ENCODE assay signal across 8 cellular contexts in genomic region chr11:72102631-72102945, GRCh38. TPM values are rescaled to one million over a fixed set of nuclear protein-coding genes. Genes with fewer than 3 reads are reported as not detected.
DNase-seq lines count a peak whose midpoint lies in the region; ATAC-seq and TF ChIP-seq lines count a peak whose summit lies in the region.

No MANE protein-coding gene starts in this region.

- H3K27me3 Mint-ChIP-seq in central memory CD8-positive, alpha-beta T cell, result no peaks in the 10 kb centered on the region

- H3K27ac ChIP-seq in HUES6 (ENCODE audit: low read depth, low read length) (peak overlapping the region; percentile 97), muscle layer of duodenum (ENCODE audit: low read length) (peak overlapping the region; percentile 95)

- H3K4me3 ChIP-seq in BE2C (ENCODE audit: low read depth, low read length) (peak overlapping the region; percentile 95), HUES6 (ENCODE audit: low read depth, low read length) (peak overlapping the region; percentile 91), muscle layer of duodenum (ENCODE audit: low read depth in 1 of 2, low read length in 2 of 2) (peak overlapping the region; percentile 88 to 96)

- H3K9me3 ChIP-seq in BE2C, result no peaks in the 10 kb centered on the region
- no peaks in the 10 kb centered on the region for H3K9me3 ChIP-seq in HUES6 (ENCODE audit: control insufficient read depth, insufficient read depth, low read depth, low read length)
- no peaks in the 10 kb centered on the region for H3K9me3 ChIP-seq in muscle layer of duodenum (ENCODE audit: control insufficient read depth in 1 of 2, low read length in 2 of 2)

- H3K27me3 ChIP-seq in BE2C, result no peaks in the 10 kb centered on the region
- H3K27me3 ChIP-seq in HUES6 (ENCODE audit: control insufficient read depth, insufficient read depth, low read length), result no peaks in the 10 kb centered on the region
- H3K27me3 ChIP-seq in muscle layer of duodenum (ENCODE audit: low read depth, low read length), result no peaks in the 10 kb centered on the region

- no peak for TF ChIP-seq CTCF in BE2C (IDR thresholded peaks at IDR 0.05; ENCODE audit: low read depth, low read length)

- H3K4me3 Mint-ChIP-seq in central memory CD8-positive, alpha-beta T cell, result peak overlapping the region; percentile 81

- DNase-seq in BE2C (no peak), mucosa of gallbladder (ENCODE audit: low spot score) (no peak), cerebellar cortex (ENCODE audit: low spot score) (no peak)
- DNase-seq in central memory CD8-positive, alpha-beta T cell (ENCODE audit: low spot score in 2 of 2), result no peak
- DNase-seq in NK-92 treated with Interleukin-12 subunit alpha and Interleukin-12 subunit beta, amount 100 ng/mL, for 24 hours (lab: John Stamatoyannopoulos, UW), result no peak
- DNase-seq in activated CD8-positive, alpha-beta memory T cell treated with anti-CD3 and anti-CD28 coated beads for 24 hours, result no peak

- H3K36me3 Mint-ChIP-seq in central memory CD8-positive, alpha-beta T cell (ENCODE audit: insufficient read depth), result peaks cover 13% of the 10 kb centered on the region

- H3K9me3 Mint-ChIP-seq in central memory CD8-positive, alpha-beta T cell, result no peaks in the 10 kb centered on the region

- peak; percentile 5 for ATAC-seq in central memory CD8-positive, alpha-beta T cell (replicated peaks; ENCODE audit: extremely low read depth, poor library complexity, severe bottlenecking)

- H3K4me1 ChIP-seq in BE2C (peaks cover 6% of the 10 kb centered on the region; the same call in 1 of the 2 replicates), HUES6 (ENCODE audit: control insufficient read depth, insufficient read depth, low read length) (peaks cover 14% of the 10 kb centered on the region), muscle layer of duodenum (ENCODE audit: control insufficient read depth in 1 of 2, insufficient read depth in 2 of 2, low read length in 2 of 2) (peaks cover 16 to 42% of the 10 kb centered on the region in 2 donors)

- H3K9ac ChIP-seq in HUES6 (ENCODE audit: low read length), result peak overlapping the region; percentile 98

- H3K36me3 ChIP-seq in BE2C (peaks cover 17% of the 10 kb centered on the region), HUES6 (ENCODE audit: control insufficient read depth, insufficient read depth, low read length) (peaks cover 39% of the 10 kb centered on the region), muscle layer of duodenum (ENCODE audit: control insufficient read depth in 1 of 2, insufficient read depth in 2 of 2, low read length in 2 of 2) (peaks cover 17 to 27% of the 10 kb centered on the region in 2 donors)

- peak overlapping the region; percentile 86 for H3K27ac Mint-ChIP-seq in central memory CD8-positive, alpha-beta T cell (ENCODE audit: low read depth)

- peaks cover 46% of the 10 kb centered on the region for H3K4me1 Mint-ChIP-seq in central memory CD8-positive, alpha-beta T cell

RNA-seq across cellular contexts. Expression of gene LAMTOR1, which starts 0.5 kb away (rescaled TPM):
- 282 TPM for polyA plus RNA-seq in BE2C (2012; ENCODE audit: insufficient read depth, insufficient read length, low read depth)
- 81.7 TPM for total RNA-seq in mucosa of gallbladder

RNA-seq across cellular contexts. Expression of gene TOMT, which starts 3.1 kb away (rescaled TPM):
- not detected for polyA plus RNA-seq in BE2C (2012; ENCODE audit: insufficient read depth, insufficient read length, low read depth)
- not detected for total RNA-seq in mucosa of gallbladder

RNA-seq across cellular contexts. Expression of gene ANAPC15, which starts 9.9 kb away (rescaled TPM):
- polyA plus RNA-seq in BE2C (2012; ENCODE audit: insufficient read depth, insufficient read length, low read depth), result 140 TPM
- total RNA-seq in mucosa of gallbladder, result 33.3 TPM

RNA-seq across cellular contexts. Expression of gene LRRC51, which starts 21.9 kb away (rescaled TPM):
- polyA plus RNA-seq in BE2C (2012; ENCODE audit: insufficient read depth, insufficient read length, low read depth), result 7.2 TPM
- 12.9 TPM for total RNA-seq in mucosa of gallbladder

RNA-seq across cellular contexts. Expression of gene NUMA1, which starts 22.2 kb away (rescaled TPM):
- polyA plus RNA-seq in BE2C (2012; ENCODE audit: insufficient read depth, insufficient read length, low read depth), result 308 TPM
- total RNA-seq in mucosa of gallbladder, result 261 TPM
